11 cellular contexts compared by ENCODE assay signal in genomic region chr3:73523661-73524060, GRCh38.
A peak's percentile ranks its signal among the peaks of the same experiment; 100 is the strongest.
DNase-seq lines count a peak whose midpoint lies in the region; TF ChIP-seq lines count a peak whose summit lies in the region.
"Had no signal": no experiment of that assay in that cellular context is flagged by ENCODE, and none has a peak within 500 bp of the region (broad histone marks: within the 10 kb centered on the region; RNA-seq: fewer than 3 reads in every experiment).

No MANE protein-coding gene starts in this region.

- H3K27ac ChIP-seq in hepatocyte (peak overlapping the region; percentile 2), rectal smooth muscle tissue (ENCODE audit: low read depth, low read length) (peak overlapping the region; percentile 18)

- H3K4me1 ChIP-seq in hepatocyte (ENCODE audit: insufficient read depth) (peaks cover 8% of the 10 kb centered on the region), rectal smooth muscle tissue (ENCODE audit: control insufficient read depth, insufficient read depth, low read length) (peaks cover 38% of the 10 kb centered on the region)

- CTCF ChIA-PET in activated naive CD4-positive, alpha-beta T cell treated with anti-CD3 and anti-CD28 coated beads, Interleukin-2, amount 10 ng/mL, durations not matched to agents 7 days and 5 days (lab: Charles Lee) = no interaction called here

- DNase-seq in hepatocyte (ENCODE audit: low spot score) (no peak), islet precursor cell (no peak), NCI-H146 (lab: John Stamatoyannopoulos, UW) (no peak), H7 (no peak)
- DNase-seq in activated naive CD4-positive, alpha-beta T cell treated with anti-CD3 and anti-CD28 coated beads, Interleukin-2, amount 10 ng/mL, durations not matched to agents 7 days and 5 days = no peak
- DNase-seq: CD4-positive, CD25-positive, alpha-beta regulatory T cell; NCI-H187 treated with DMSO at 0.1 percent for 48 hours; SHP77 had no signal

- H3K4me3 Mint-ChIP-seq in brain = peak overlapping the region in 2 of 5 experiments; percentile 32 to 52
- H3K4me3 Mint-ChIP-seq in activated naive CD4-positive, alpha-beta T cell treated with anti-CD3 and anti-CD28 coated beads, Interleukin-2, amount 10 ng/mL, durations not matched to agents 7 days and 5 days = no peak overlapping the region
- H3K4me3 Mint-ChIP-seq: B cell; CD4-positive, CD25-positive, alpha-beta regulatory T cell had no signal

- H3K9me3 Mint-ChIP-seq in brain = peaks cover 0 to 7% (median 0%) of the 10 kb centered on the region in 5 experiments
- no peaks in the 10 kb centered on the region for H3K9me3 Mint-ChIP-seq in activated naive CD4-positive, alpha-beta T cell treated with anti-CD3 and anti-CD28 coated beads, Interleukin-2, amount 10 ng/mL, durations not matched to agents 7 days and 5 days

- peaks cover 15% of the 10 kb centered on the region for H3K36me3 Mint-ChIP-seq in brain
- no peaks in the 10 kb centered on the region for H3K36me3 Mint-ChIP-seq in activated naive CD4-positive, alpha-beta T cell treated with anti-CD3 and anti-CD28 coated beads, Interleukin-2, amount 10 ng/mL, durations not matched to agents 7 days and 5 days
- H3K36me3 Mint-ChIP-seq: CD4-positive, CD25-positive, alpha-beta regulatory T cell had no signal

- H3K36me3 ChIP-seq in hepatocyte (replicated peaks; ENCODE audit: insufficient read depth, low read depth) (no peaks in the 10 kb centered on the region), rectal smooth muscle tissue (ENCODE audit: control insufficient read depth, insufficient read depth, low read length) (no peaks in the 10 kb centered on the region), H7 (replicated peaks; ENCODE audit: control insufficient read depth, insufficient read depth, low read length) (no peaks in the 10 kb centered on the region)

- H3K9me3 ChIP-seq in hepatocyte (ENCODE audit: low read depth) = no peaks in the 10 kb centered on the region

- H3K79me2 ChIP-seq in hepatocyte = peaks cover 81% of the 10 kb centered on the region

- no peak for TF ChIP-seq CTCF in brain (conservative IDR thresholded peaks at IDR 0.05)
- TF ChIP-seq CTCF in hepatocyte (IDR thresholded peaks at IDR 0.05; ENCODE audit: poor library complexity) = no peak

- H3K27me3 ChIP-seq in hepatocyte (no peaks in the 10 kb centered on the region), rectal smooth muscle tissue (ENCODE audit: control insufficient read depth, insufficient read depth, low read length) (no peaks in the 10 kb centered on the region), H7 (ENCODE audit: control insufficient read depth, insufficient read depth, low read length) (no peaks in the 10 kb centered on the region)

- H3K27ac Mint-ChIP-seq in brain = peak overlapping the region in 3 of 5 experiments; percentile 66 to 93 (median 84)
- H3K27ac Mint-ChIP-seq in activated naive CD4-positive, alpha-beta T cell treated with anti-CD3 and anti-CD28 coated beads, Interleukin-2, amount 10 ng/mL, durations not matched to agents 7 days and 5 days = no peak overlapping the region
- H3K27ac Mint-ChIP-seq: B cell; CD4-positive, CD25-positive, alpha-beta regulatory T cell had no signal

- no peak overlapping the region for H3K9ac ChIP-seq in rectal smooth muscle tissue (ENCODE audit: low read length)

- no peaks in the 10 kb centered on the region for H3K27me3 Mint-ChIP-seq in brain
- H3K27me3 Mint-ChIP-seq in activated naive CD4-positive, alpha-beta T cell treated with anti-CD3 and anti-CD28 coated beads, Interleukin-2, amount 10 ng/mL, durations not matched to agents 7 days and 5 days = no peaks in the 10 kb centered on the region
- H3K27me3 Mint-ChIP-seq: B cell; CD4-positive, CD25-positive, alpha-beta regulatory T cell had no signal

- no peaks in the 10 kb centered on the region for H3K9me2 ChIP-seq in hepatocyte (replicated peaks; ENCODE audit: insufficient read depth)

- 92% methylated on average over 2 of the region's 2 CpGs for WGBS in hepatocyte (ENCODE audit: low lambda C conversion rate, missing lambda C conversion rate)

- H3K4me3 ChIP-seq in hepatocyte = no peak overlapping the region
- H3K4me3 ChIP-seq in rectal smooth muscle tissue (ENCODE audit: low read length) = no peak overlapping the region
- no peak overlapping the region for H3K4me3 ChIP-seq in H7 (ENCODE audit: insufficient read depth, low read depth, low read length)

- H3K4me1 Mint-ChIP-seq in brain = peaks cover 80% of the 10 kb centered on the region
- no peaks in the 10 kb centered on the region for H3K4me1 Mint-ChIP-seq in activated naive CD4-positive, alpha-beta T cell treated with anti-CD3 and anti-CD28 coated beads, Interleukin-2, amount 10 ng/mL, durations not matched to agents 7 days and 5 days
- H3K4me1 Mint-ChIP-seq: B cell; CD4-positive, CD25-positive, alpha-beta regulatory T cell had no signal

- no peak overlapping the region for H2AFZ ChIP-seq in hepatocyte

- peaks cover 14% of the 10 kb centered on the region for H4K20me1 ChIP-seq in hepatocyte (ENCODE audit: insufficient read depth, poor library complexity, severe bottlenecking)

- H3K4me2 ChIP-seq in hepatocyte = no peak overlapping the region
